ENCODE assay signal across 12 cellular contexts in the genomic region with DNA sequence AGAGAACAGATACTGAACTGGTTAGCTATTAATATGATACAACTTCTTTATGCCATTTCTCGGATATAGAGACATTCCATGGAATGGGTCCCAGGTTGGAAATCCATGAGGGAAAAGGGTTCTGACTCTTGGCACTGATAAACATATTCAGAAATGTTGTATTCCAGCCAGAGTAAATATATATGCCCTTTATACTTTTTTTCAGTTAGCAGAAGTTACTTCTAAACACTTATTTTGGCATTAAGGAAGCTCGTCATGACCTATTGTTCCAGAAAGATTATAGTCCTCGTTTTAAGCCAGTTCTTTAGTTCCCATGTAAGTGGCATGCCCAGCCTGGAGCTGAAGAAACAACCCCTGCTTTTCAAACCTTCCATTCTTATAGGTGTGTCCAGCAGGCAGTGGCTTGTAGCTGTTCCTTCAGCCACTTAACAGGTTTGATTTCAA.
A peak's percentile ranks its signal among the peaks of the same experiment; 100 is the strongest.
DNase-seq lines count a peak whose midpoint lies in the region; ATAC-seq and TF ChIP-seq lines count a peak whose summit lies in the region.
"Had no signal": no experiment of that assay in that cellular context is flagged by ENCODE, and none has a peak within 500 bp of the region (broad histone marks: within the 10 kb centered on the region; RNA-seq: fewer than 3 reads in every experiment).

No MANE protein-coding gene starts in this region.

- H3K27me3 ChIP-seq in esophagus muscularis mucosa, result no peaks in the 10 kb centered on the region
- no peaks in the 10 kb centered on the region for H3K27me3 ChIP-seq in mucosa of rectum (ENCODE audit: control insufficient read depth in 2 of 2, insufficient read depth in 2 of 2, low read length in 2 of 2)
- no peaks in the 10 kb centered on the region for H3K27me3 ChIP-seq in transverse colon

- TF ChIP-seq POLR2A in esophagus muscularis mucosa (IDR thresholded peaks at IDR 0.05; ENCODE audit: low read depth), result no peak
- TF ChIP-seq POLR2A in transverse colon (IDR thresholded peaks at IDR 0.05), result no peak

- WGBS in esophagus muscularis mucosa, result 18% methylated on average over 3 of the region's 3 CpGs
- 20 to 22% methylated on average over 3 of the region's 3 CpGs for whole genome bisulfite sequencing in transverse colon (ENCODE audit: low coverage in 1 of 2), 2 donors

- intact Hi-C loops in esophagus muscularis mucosa (cut with DNase I), result loop anchor here (10.0 kb wide), 1 partner anchor 1210 kb away; no protein-coding TSS in a partner anchor
- intact Hi-C loops in transverse colon (cut with DNase I; ENCODE audit: low total_unique reads), result no loop called here

- in situ Hi-C loops in transverse colon (cut with MboI; ENCODE audit: low pct_ligation_motif_present in 1 of 4, low pct_unique_long_range_greater_than_20kb in 1 of 4, low sequenced_read_pairs in 3 of 4), result no loop called here

- peak; percentile 4 for DNase-seq in DMS79 treated with DMSO at 0.1 percent for 48 hours (lab: John Stamatoyannopoulos, UW)
- no peak for DNase-seq in DMS79 (lab: John Stamatoyannopoulos, UW)
- DNase-seq in esophagus muscularis mucosa (ENCODE audit: extremely low spot score), result no peak
- no peak for DNase-seq in transverse colon
- no peak for DNase-seq in Kasumi-1 (lab: John Stamatoyannopoulos, UW)
- DNase-seq: 8988T; activated naive CD8-positive, alpha-beta T cell treated with anti-CD3 and anti-CD28 coated beads, Interleukin-2, amount 10 ng/mL, durations not matched to agents 7 days and 5 days; glutamatergic neuron had no signal

- H3K27ac ChIP-seq in esophagus muscularis mucosa (replicated peaks in 1 of 4), result peak overlapping the region; percentile 67 to 82 (median 76)
- peak overlapping the region; percentile 29 to 51 for H3K27ac ChIP-seq in mucosa of rectum (ENCODE audit: low read depth in 2 of 2, low read length in 2 of 2)
- peak overlapping the region; percentile 68 to 76 (median 74) for H3K27ac ChIP-seq in transverse colon
- H3K27ac ChIP-seq: RWPE1 had no signal

- no peak for TF ChIP-seq EP300 in esophagus muscularis mucosa (IDR thresholded peaks at IDR 0.05)
- TF ChIP-seq EP300 in transverse colon (IDR thresholded peaks at IDR 0.05; ENCODE audit: low read depth), result no peak

- no peaks in the 10 kb centered on the region for H3K36me3 ChIP-seq in esophagus muscularis mucosa
- no peaks in the 10 kb centered on the region for H3K36me3 ChIP-seq in mucosa of rectum (ENCODE audit: control insufficient read depth in 2 of 2, insufficient read depth in 2 of 2, low read length in 2 of 2)
- H3K36me3 ChIP-seq in transverse colon, result no peaks in the 10 kb centered on the region

- no peak for ATAC-seq in GM19035 (IDR thresholded peaks at IDR 0.05; ENCODE audit: unreplicated experiment)
- ATAC-seq in HG03097 (IDR thresholded peaks at IDR 0.05; ENCODE audit: low FRiP score, unreplicated experiment), result no peak

- H3K4me1 ChIP-seq in esophagus muscularis mucosa (peaks cover 50 to 82% (median 56%) of the 10 kb centered on the region in 4 donors), mucosa of rectum (ENCODE audit: control insufficient read depth in 2 of 2, insufficient read depth in 2 of 2, low read length in 2 of 2) (peaks cover 7 to 9% of the 10 kb centered on the region in 2 donors), transverse colon (peaks cover 4 to 43% (median 29%) of the 10 kb centered on the region in 4 donors)

- H3K9ac ChIP-seq in mucosa of rectum (ENCODE audit: low read depth in 1 of 2, low read length in 2 of 2), result no peak overlapping the region

- H3K9me3 ChIP-seq in esophagus muscularis mucosa (no peaks in the 10 kb centered on the region), mucosa of rectum (ENCODE audit: control insufficient read depth in 2 of 2, low read length in 2 of 2) (no peaks in the 10 kb centered on the region), transverse colon (no peaks in the 10 kb centered on the region)

- no peak for TF ChIP-seq CTCF in esophagus muscularis mucosa (IDR thresholded peaks at IDR 0.05)
- TF ChIP-seq CTCF in transverse colon (IDR thresholded peaks at IDR 0.05), result no peak

- H3K4me3 ChIP-seq in esophagus muscularis mucosa (peak overlapping the region; percentile 39 to 52 (median 49)), mucosa of rectum (ENCODE audit: low read length in 2 of 2) (peak overlapping the region in 1 of 2 donors; percentile 54), transverse colon (peak overlapping the region in 3 of 4 donors; percentile 17 to 39 (median 19))
